Comparison of ENCODE assay signal across 8 cellular contexts in the genomic region with DNA sequence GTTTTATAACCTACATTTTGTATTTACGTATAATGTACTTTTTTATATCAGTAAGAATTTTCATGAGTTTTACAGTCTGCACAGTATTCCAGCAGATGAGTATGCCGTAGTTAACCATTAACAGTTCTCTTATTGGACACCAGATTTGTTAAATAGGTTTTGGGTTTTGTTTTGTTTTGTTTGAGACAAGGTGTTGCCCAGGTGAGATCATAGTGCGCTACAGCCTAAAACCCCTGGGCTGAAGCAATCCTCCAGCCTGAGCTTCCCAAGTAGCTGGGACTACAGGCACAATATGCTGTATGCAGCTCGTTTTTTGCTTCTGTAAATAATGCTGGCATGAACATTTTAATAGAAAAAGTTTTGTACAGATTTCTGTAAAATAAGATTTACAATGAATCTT.
DNase-seq lines count a peak whose midpoint lies in the region; ATAC-seq, FAIRE-seq and TF ChIP-seq lines count a peak whose summit lies in the region.

No MANE protein-coding gene starts in this region.

- in situ Hi-C loops in K562 (cut with MboI) = loop anchor here (5.0 kb wide), 1 partner anchor 71 kb away; no protein-coding TSS in a partner anchor

- H3K27ac ChIP-seq in K562 (ENCODE audit: extremely low read depth, low read depth, low read length) (peak overlapping the region; percentile 92), muscle layer of duodenum (ENCODE audit: low read length) (peak overlapping the region; percentile 99)

- no peaks in the 10 kb centered on the region for H4K20me1 ChIP-seq in K562 (replicated peaks; ENCODE audit: control insufficient read depth, insufficient read depth, low read length)

- peak overlapping the region; percentile 83 for H3K4me2 ChIP-seq in K562 (ENCODE audit: insufficient read depth, low read length)

- H3K79me2 ChIP-seq in K562 (ENCODE audit: control insufficient read depth, insufficient read depth, low read length) = peaks cover 41% of the 10 kb centered on the region

- peak overlapping the region; percentile 49 for H2AFZ ChIP-seq in K562 (ENCODE audit: low read depth, low read length)

- TF ChIP-seq POLR2A in K562 (conservative IDR thresholded peaks at IDR 0.05) = no peak

- no peaks in the 10 kb centered on the region for H3K27me3 ChIP-seq in K562 (ENCODE audit: control insufficient read depth in 2 of 2, insufficient read depth in 2 of 2, low read length in 2 of 2)
- H3K27me3 ChIP-seq in muscle layer of duodenum (ENCODE audit: low read depth, low read length) = no peaks in the 10 kb centered on the region

- H3K9me3 ChIP-seq in K562 (replicated peaks; ENCODE audit: control insufficient read depth, insufficient read depth, low read depth, low read length) (no peaks in the 10 kb centered on the region), muscle layer of duodenum (ENCODE audit: control insufficient read depth in 1 of 2, low read length in 2 of 2) (no peaks in the 10 kb centered on the region)

- no peaks in the 10 kb centered on the region for H3K36me3 ChIP-seq in K562 (ENCODE audit: control insufficient read depth, insufficient read depth, low read length)
- peaks cover 0 to 7% of the 10 kb centered on the region in 2 donors for H3K36me3 ChIP-seq in muscle layer of duodenum (ENCODE audit: control insufficient read depth in 1 of 2, insufficient read depth in 2 of 2, low read length in 2 of 2)

- H3K9ac ChIP-seq in K562 (ENCODE audit: insufficient read depth in 1 of 2, low read depth in 2 of 2, low read length in 2 of 2) = peak overlapping the region; percentile 67 to 93; a peak in 3 of 4 replicates

- CTCF ChIA-PET in K562 (lab: Yijun Ruan, JAX; ENCODE audit: low intra/inter-chr PET ratio) = no interaction called here

- WGBS in K562 (ENCODE audit: insufficient coverage, low coverage, missing lambda C conversion rate) = 10% methylated on average over 4 of the region's 4 CpGs

- TF ChIP-seq RAD21 in K562 (CRISPR knock-in tag; conservative IDR thresholded peaks at IDR 0.05 in 1 of 2, IDR thresholded peaks at IDR 0.05 in 1 of 2) = no peak

- H3K4me3 ChIP-seq in K562 (peak overlapping the region; percentile 39), muscle layer of duodenum (ENCODE audit: low read depth in 1 of 2, low read length in 2 of 2) (peak overlapping the region; percentile 4 to 14)

- TF ChIP-seq CTCF in K562 (IDR thresholded peaks at IDR 0.05 in 2 of 3, conservative IDR thresholded peaks at IDR 0.05 in 1 of 3; ENCODE audit: insufficient read depth in 2 of 3, low read depth in 1 of 3, low read length in 3 of 3) = no peak

- TF ChIP-seq EP300 in K562 (IDR thresholded peaks at IDR 0.05; ENCODE audit: low read length) = no peak

- peaks cover 0 to 33% of the 10 kb centered on the region in 2 experiments; a peak in 3 of 5 replicates for H3K4me1 ChIP-seq in K562 (replicated peaks in 1 of 2; ENCODE audit: control insufficient read depth in 2 of 2, insufficient read depth in 2 of 2, low read length in 2 of 2)
- peaks cover 7 to 14% of the 10 kb centered on the region in 2 donors for H3K4me1 ChIP-seq in muscle layer of duodenum (ENCODE audit: control insufficient read depth in 1 of 2, insufficient read depth in 2 of 2, low read length in 2 of 2)

- BruUV-seq in K562 (replicated peaks; lab: Mats Ljungman, UMichigan) = no TSS peak

- DNase-seq in DMS53 (lab: John Stamatoyannopoulos, UW) (peak; percentile 92), NCI-H187 (lab: John Stamatoyannopoulos, UW) (peak; percentile 17 to 29), K562 (ENCODE audit: extremely low read depth in 1 of 4, low spot score in 3 of 4) (peak in 1 of 4 experiments; percentile 66), HK-2 (ENCODE audit: unreplicated experiment) (no peak), mucosa of gallbladder (ENCODE audit: low spot score) (no peak)

- no peaks in the 10 kb centered on the region for H3K9me1 ChIP-seq in K562 (ENCODE audit: control insufficient read depth, insufficient read depth, low read length)

- intact Hi-C loops in K562 (cut with micrococcal nuclease) = loop anchor here (5.0 to 10.0 kb wide), 2 partner anchors 36 to 1777 kb away; no protein-coding TSS in a partner anchor

- peak; percentile 37 for FAIRE-seq in K562 (lab: Jason Lieb, UNC)

- ATAC-seq in K562 = peak; percentile 38
- ATAC-seq in activated CD4-positive, CD25-positive, alpha-beta regulatory T cell treated with anti-CD3 and anti-CD28 coated beads, Interleukin-2, amount 50 U/mL, for 24 hours = no peak
- ATAC-seq in HG02623 (IDR thresholded peaks at IDR 0.05; ENCODE audit: unreplicated experiment) = no peak

- POLR2A ChIA-PET in K562 (lab: Yijun Ruan, JAX) = interaction anchor here (0.8 to 7.8 kb wide), 11 partner anchors 9 to 106 kb away, joined by 3 to 110 read pairs (median 6); partner anchors contain the start of gene CHD2

TF ChIP-seq in K562, 482 proteins besides CTCF, POLR2A, EP300 and RAD21 (continues in another document):
- TF ChIP-seq CEBPG (CRISPR knock-in tag; IDR thresholded peaks at IDR 0.05) = no peak
- peak in 1 of 2 experiments; percentile 57; a peak in 1 of 4 replicates for TF ChIP-seq CEBPG (tag; conservative IDR thresholded peaks at IDR 0.05 in 1 of 2, IDR thresholded peaks at IDR 0.05 in 1 of 2)
- TF ChIP-seq HDAC2 (IDR thresholded peaks at IDR 0.05) = no peak
- TF ChIP-seq HDAC3 (IDR thresholded peaks at IDR 0.05; ENCODE audit: borderline replicate concordance, partially characterized antibody) = no peak
- TF ChIP-seq ZEB2 (IDR thresholded peaks at IDR 0.05) = peak; percentile 78
- TF ChIP-seq NCOR1 (IDR thresholded peaks at IDR 0.05) = no peak
- peak; percentile 46; the same call in 1 of the 2 replicates for TF ChIP-seq SMARCA4 (IDR thresholded peaks at IDR 0.05)
- TF ChIP-seq, protein P1, sequence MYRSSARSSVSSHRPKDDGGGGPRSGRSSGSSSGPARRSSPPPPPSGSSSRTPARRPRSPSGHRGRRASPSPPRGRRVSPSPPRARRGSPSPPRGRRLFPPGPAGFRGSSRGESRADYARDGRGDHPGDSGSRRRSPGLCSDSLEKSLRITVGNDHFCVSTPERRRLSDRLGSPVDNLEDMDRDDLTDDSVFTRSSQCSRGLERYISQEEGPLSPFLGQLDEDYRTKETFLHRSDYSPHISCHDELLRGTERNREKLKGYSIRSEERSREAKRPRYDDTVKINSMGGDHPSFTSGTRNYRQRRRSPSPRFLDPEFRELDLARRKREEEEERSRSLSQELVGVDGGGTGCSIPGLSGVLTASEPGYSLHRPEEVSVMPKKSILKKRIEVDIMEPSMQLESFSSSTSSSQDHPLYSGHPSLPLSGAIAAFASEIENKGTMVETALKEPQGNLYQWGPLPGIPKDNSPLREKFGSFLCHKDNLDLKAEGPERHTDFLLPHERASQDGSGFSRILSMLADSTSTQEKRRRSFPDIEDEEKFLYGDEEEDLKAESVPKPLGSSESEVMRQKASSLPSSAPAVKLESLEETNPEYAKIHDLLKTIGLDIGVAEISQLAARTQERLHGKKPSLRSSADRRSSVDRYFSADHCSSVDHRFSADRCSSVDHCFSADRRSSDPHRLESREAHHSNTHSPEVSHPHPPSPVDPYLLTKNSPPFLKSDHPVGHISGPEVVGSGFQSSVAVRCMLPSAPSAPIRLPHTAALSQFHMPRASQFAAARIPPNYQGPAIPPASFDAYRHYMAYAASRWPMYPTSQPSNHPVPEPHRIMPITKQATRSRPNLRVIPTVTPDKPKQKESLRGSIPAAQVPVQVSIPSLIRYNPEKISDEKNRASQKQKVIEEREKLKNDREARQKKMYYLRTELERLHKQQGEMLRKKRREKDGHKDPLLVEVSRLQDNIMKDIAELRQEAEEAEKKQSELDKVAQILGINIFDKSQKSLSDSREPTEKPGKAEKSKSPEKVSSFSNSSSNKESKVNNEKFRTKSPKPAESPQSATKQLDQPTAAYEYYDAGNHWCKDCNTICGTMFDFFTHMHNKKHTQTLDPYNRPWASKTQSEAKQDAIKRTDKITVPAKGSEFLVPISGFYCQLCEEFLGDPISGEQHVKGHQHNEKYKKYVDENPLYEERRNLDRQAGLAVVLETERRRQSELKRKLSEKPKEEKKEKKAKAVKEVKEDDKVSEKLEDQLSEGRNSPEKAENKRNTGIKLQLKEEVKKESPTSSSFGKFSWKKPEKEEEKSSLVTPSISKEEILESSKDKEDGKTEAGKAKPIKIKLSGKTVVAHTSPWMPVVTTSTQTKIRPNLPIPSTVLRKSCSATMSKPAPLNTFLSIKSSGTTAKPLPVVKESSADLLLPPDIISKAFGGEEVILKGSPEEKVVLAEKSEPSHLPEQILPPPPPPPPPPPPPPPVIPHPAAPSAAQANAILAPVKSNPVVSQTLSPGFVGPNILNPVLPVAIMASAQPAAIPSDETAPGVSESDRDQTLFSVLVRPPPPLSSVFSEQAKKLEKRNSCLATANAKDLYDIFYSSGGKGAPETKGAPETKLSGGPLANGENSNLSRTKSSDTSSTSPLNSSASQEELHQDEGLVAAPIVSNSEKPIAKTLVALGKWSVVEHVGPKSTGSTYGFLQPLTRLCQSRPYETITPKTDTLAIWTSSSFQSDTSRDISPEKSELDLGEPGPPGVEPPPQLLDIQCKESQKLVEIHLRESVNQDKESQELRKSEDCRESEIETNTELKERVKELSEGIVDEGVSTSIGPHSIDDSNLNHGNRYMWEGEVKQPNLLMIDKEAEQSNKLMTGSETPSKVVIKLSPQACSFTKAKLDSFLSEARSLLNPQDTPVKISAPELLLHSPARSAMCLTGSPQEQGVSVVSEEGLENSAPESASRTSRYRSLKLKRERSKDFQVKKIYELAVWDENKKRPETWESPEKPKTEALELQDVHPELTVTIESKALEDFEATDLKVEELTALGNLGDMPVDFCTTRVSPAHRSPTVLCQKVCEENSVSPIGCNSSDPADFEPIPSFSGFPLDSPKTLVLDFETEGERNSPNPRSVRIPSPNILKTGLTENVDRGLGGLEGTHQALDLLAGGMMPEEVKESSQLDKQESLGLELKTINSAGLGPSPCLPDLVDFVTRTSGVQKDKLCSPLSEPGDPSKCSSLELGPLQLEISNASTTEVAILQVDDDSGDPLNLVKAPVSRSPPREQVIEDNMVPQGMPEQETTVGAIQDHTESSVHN (IDR thresholded peaks at IDR 0.05; ENCODE audit: borderline replicate concordance in 1 of 2, low read depth in 1 of 2) = 0 out of 4 replicates have a peak, but pooled peaks of 1 of the 2 experiments have one; percentile 67
- TF ChIP-seq SOX6 (IDR thresholded peaks at IDR 0.05) = 0 out of 2 replicates have a peak, but pooled peaks have one; percentile 12
- TF ChIP-seq, protein P2, sequence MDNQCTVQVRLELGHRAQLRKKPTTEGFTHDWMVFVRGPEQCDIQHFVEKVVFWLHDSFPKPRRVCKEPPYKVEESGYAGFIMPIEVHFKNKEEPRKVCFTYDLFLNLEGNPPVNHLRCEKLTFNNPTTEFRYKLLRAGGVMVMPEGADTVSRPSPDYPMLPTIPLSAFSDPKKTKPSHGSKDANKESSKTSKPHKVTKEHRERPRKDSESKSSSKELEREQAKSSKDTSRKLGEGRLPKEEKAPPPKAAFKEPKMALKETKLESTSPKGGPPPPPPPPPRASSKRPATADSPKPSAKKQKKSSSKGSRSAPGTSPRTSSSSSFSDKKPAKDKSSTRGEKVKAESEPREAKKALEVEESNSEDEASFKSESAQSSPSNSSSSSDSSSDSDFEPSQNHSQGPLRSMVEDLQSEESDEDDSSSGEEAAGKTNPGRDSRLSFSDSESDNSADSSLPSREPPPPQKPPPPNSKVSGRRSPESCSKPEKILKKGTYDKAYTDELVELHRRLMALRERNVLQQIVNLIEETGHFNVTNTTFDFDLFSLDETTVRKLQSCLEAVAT (IDR thresholded peaks at IDR 0.05) = peak; percentile 86 to 89

Comparison
In these comparisons a context has a peak if more than half of its experiments do, and no peak if none do; other contexts are left out.
1. DNase-seq: peak in DMS53 (single experiment) and NCI-H187 (2 of 2); none in HK-2 (single experiment) and mucosa of gallbladder (single experiment).